Comparison of ENCODE assay signal across 18 cellular contexts in the genomic region with DNA sequence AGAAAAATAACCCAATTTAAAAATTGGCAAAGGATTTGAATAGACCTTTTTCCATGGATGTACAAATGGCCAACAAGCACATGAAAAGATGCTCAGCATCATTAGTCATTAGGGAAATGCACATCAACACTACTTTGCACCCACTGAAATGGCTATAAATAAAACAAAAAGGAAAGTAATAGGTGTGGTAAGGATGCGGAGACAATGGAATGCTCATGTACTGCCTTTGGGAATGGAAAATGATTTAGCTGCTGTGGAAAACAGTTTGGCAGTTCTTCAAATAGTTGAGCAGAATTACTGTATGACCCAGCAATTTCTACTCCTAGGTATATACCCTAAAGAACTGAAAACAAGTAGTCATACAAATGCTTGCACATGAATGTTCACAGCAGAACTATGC. TPM values are rescaled to one million over a fixed set of nuclear protein-coding genes. Genes with fewer than 3 reads are reported as not detected.
"Had no signal": no experiment of that assay in that cellular context is flagged by ENCODE, and none has a peak within 500 bp of the region (broad histone marks: within the 10 kb centered on the region; RNA-seq: fewer than 3 reads in every experiment).

No MANE protein-coding gene starts in this region.

- DNase-seq: activated CD4-positive, alpha-beta T cell treated with anti-CD3 and anti-CD28 coated beads for 1 hour; activated CD4-positive, alpha-beta T cell treated with anti-CD3 and anti-CD28 coated beads, Interleukin-2, amount 50 U/mL, for 48 hours; activated CD8-positive, alpha-beta memory T cell treated with anti-CD3 and anti-CD28 coated beads, Interleukin-2, amount 10 ng/mL, durations not matched to agents 7 days and 5 days; activated gamma-delta T cell treated with Interleukin-2 at 50 U/mL for 16 hours; activated naive CD8-positive, alpha-beta T cell treated with anti-CD3 and anti-CD28 coated beads, Interleukin-2, amount 10 ng/mL, durations not matched to agents 7 days and 5 days; activated T-cell treated with anti-CD3 and anti-CD28 coated beads, Interleukin-2, amount 50 U/mL, for 4 hours; cerebellar nuclear complex; endodermal cell; foreskin melanocyte; psoas muscle; right lobe of liver; spleen; stimulated activated CD4-positive, alpha-beta T cell treated with anti-CD3 and anti-CD28 coated beads, Interleukin-2, amount 100 ng/mL, for 24 hours; stimulated activated naive B cell treated with anti-CD40 and anti-IgM and Interleukin-4, amounts not matched to agents 10 μg/mL and 1 μg/mL and 100 μg/mL, for 72 hours; T-helper 9 cell had no signal

- H3K4me3 ChIP-seq: psoas muscle, right lobe of liver, spleen, suprapubic skin had no signal

- ATAC-seq: activated CD8-positive, alpha-beta memory T cell treated with anti-CD3 and anti-CD28 coated beads, Interleukin-2, amount 10 ng/mL, durations not matched to agents 7 days and 5 days; activated T-cell treated with anti-CD3 and anti-CD28 coated beads, Interleukin-2, amount 50 U/mL, for 4 hours; psoas muscle; stimulated activated naive B cell treated with anti-CD40 and anti-IgM and Interleukin-4, amounts not matched to agents 10 μg/mL and 1 μg/mL and 100 μg/mL, for 72 hours had no signal

- H3K27ac ChIP-seq: psoas muscle, spleen, suprapubic skin had no signal

- FAIRE-seq: keratinocyte had no signal

RNA-seq across cellular contexts. Expression of gene LARGE2, which starts 37.4 kb away (rescaled TPM):
- total RNA-seq: osteoblast, psoas muscle had no signal
